In the genomic region with DNA sequence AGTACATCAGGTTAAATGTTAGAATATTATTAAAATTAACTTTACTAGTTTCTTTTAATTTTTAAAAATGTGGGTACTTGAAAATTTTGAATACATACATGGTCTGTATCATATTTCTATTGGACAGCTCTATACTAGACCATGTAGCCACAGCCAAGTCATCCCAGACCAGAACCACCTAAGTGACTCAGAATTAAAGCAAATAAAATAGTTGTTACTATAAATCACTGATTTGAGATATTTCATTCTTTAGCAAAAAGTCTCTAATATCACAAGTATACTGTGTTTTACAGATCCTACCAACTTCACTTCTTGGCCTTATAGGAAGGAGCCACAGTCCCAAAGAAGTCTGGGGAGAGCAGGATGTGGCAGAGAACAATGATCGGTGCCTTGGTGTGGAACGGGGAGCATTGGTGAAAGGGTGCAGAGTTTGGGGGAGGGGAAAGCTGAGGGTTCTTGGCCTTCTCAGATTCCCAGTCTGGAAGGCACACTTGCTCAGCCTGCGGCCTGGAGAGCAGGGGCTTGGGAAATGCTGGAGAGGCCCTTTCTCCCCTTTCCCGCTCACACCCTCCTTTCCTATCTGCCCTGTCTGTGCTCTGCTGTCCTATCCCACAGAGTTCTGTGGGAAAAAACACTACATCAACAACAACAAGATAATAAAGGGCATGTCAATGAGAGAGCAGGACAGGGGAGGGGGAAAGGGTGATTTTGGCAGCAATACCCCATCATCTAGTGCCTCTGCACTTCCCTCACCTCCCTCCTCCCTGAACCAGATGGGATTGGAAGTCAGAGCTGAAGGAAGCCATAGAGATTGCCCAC, we compare ENCODE assay signal across 24 cellular contexts.
"Had no signal": no experiment of that assay in that cellular context is flagged by ENCODE, and none has a peak within 500 bp of the region (broad histone marks: within the 10 kb centered on the region; RNA-seq: fewer than 3 reads in every experiment).

No MANE protein-coding gene starts in this region.

- H3K9me3 Mint-ChIP-seq: activated CD4-positive, alpha-beta T cell treated with anti-CD3 and anti-CD28 coated beads, Interleukin-2, amount 10 ng/mL, durations not matched to agents 24 days and 14 days; activated CD8-positive, alpha-beta T cell treated with anti-CD3 and anti-CD28 coated beads for 36 hours; activated naive CD8-positive, alpha-beta T cell treated with anti-CD3 and anti-CD28 coated beads, Interleukin-2, amount 10 ng/mL, durations not matched to agents 7 days and 5 days; activated T-cell treated with anti-CD3 and anti-CD28 coated beads, Interleukin-2, amount 50 U/mL, for 24 hours; activated T-helper 2 cell treated with anti-CD3 and anti-CD28 coated beads, Interferon-gamma antibody, Interleukin-2, Interleukin-4, amounts not matched to agents 10 μg/mL and 5 μg/mL and 100 μg/mL, durations not matched to agents 14 hours and 24 hours and 36 hours; immature natural killer cell; natural killer cell had no signal

- H3K4me3 ChIP-seq: gastrocnemius medialis, lung, tibial artery had no signal

- FAIRE-seq: colon, urothelium cell line had no signal

- DNase-seq: activated CD4-positive, alpha-beta T cell treated with anti-CD3 and anti-CD28 coated beads, Interleukin-2, amount 10 ng/mL, durations not matched to agents 24 days and 14 days; activated CD8-positive, alpha-beta T cell treated with anti-CD3 and anti-CD28 coated beads for 36 hours; activated naive CD4-positive, alpha-beta T cell treated with Interleukin-2 at 50 U/mL for 16 hours; activated naive CD8-positive, alpha-beta T cell treated with anti-CD3 and anti-CD28 coated beads, Interleukin-2, amount 10 ng/mL, durations not matched to agents 7 days and 5 days; activated T-cell treated with anti-CD3 and anti-CD28 coated beads, Interleukin-2, amount 50 U/mL, for 24 hours; amygdala; caudate nucleus; erythroblast; gastrocnemius medialis; immature natural killer cell; natural killer cell; posterior cingulate gyrus; stimulated activated CD4-positive, alpha-beta T cell treated with anti-CD3 and anti-CD28 coated beads, Interleukin-12 subunit alpha, Interleukin-12 subunit beta, amount 100 ng/mL, for 4 hours; stimulated activated CD4-positive, alpha-beta T cell treated with anti-CD3 and anti-CD28 coated beads, Interleukin-1b, Interleukin-23, amount 100 ng/mL, for 48 hours; stimulated activated naive CD8-positive, alpha-beta T cell treated with anti-CD3 and anti-CD28 coated beads, Interleukin-15, Interleukin-2, amounts not matched to agents 100 U/mL and 50 U/mL, for 24 hours; substantia nigra; T-helper 1 cell; T-helper 9 cell; tibial artery had no signal

- H3K4me1 ChIP-seq: gastrocnemius medialis had no signal

- H3K27ac Mint-ChIP-seq: activated CD4-positive, alpha-beta T cell treated with anti-CD3 and anti-CD28 coated beads, Interleukin-2, amount 10 ng/mL, durations not matched to agents 24 days and 14 days; activated CD8-positive, alpha-beta T cell treated with anti-CD3 and anti-CD28 coated beads for 36 hours; activated naive CD8-positive, alpha-beta T cell treated with anti-CD3 and anti-CD28 coated beads, Interleukin-2, amount 10 ng/mL, durations not matched to agents 7 days and 5 days; activated T-cell treated with anti-CD3 and anti-CD28 coated beads, Interleukin-2, amount 50 U/mL, for 24 hours; activated T-helper 2 cell treated with anti-CD3 and anti-CD28 coated beads, Interferon-gamma antibody, Interleukin-2, Interleukin-4, amounts not matched to agents 10 μg/mL and 5 μg/mL and 100 μg/mL, durations not matched to agents 14 hours and 24 hours and 36 hours; immature natural killer cell; natural killer cell had no signal

- H3K4me3 Mint-ChIP-seq: activated CD4-positive, alpha-beta T cell treated with anti-CD3 and anti-CD28 coated beads, Interleukin-2, amount 10 ng/mL, durations not matched to agents 24 days and 14 days; activated CD8-positive, alpha-beta T cell treated with anti-CD3 and anti-CD28 coated beads for 36 hours; activated naive CD8-positive, alpha-beta T cell treated with anti-CD3 and anti-CD28 coated beads, Interleukin-2, amount 10 ng/mL, durations not matched to agents 7 days and 5 days; activated T-cell treated with anti-CD3 and anti-CD28 coated beads, Interleukin-2, amount 50 U/mL, for 24 hours; immature natural killer cell; natural killer cell had no signal

- H3K4me1 Mint-ChIP-seq: activated CD4-positive, alpha-beta T cell treated with anti-CD3 and anti-CD28 coated beads, Interleukin-2, amount 10 ng/mL, durations not matched to agents 24 days and 14 days; activated naive CD8-positive, alpha-beta T cell treated with anti-CD3 and anti-CD28 coated beads, Interleukin-2, amount 10 ng/mL, durations not matched to agents 7 days and 5 days; immature natural killer cell; natural killer cell had no signal

- ATAC-seq: activated CD8-positive, alpha-beta T cell treated with anti-CD3 and anti-CD28 coated beads for 36 hours; gastrocnemius medialis; natural killer cell; stimulated activated naive CD8-positive, alpha-beta T cell treated with anti-CD3 and anti-CD28 coated beads, Interleukin-15, Interleukin-2, amounts not matched to agents 100 U/mL and 50 U/mL, for 24 hours had no signal

- H3K27me3 ChIP-seq: gastrocnemius medialis, neutrophil, tibial artery had no signal

- H3K36me3 Mint-ChIP-seq: activated naive CD8-positive, alpha-beta T cell treated with anti-CD3 and anti-CD28 coated beads, Interleukin-2, amount 10 ng/mL, durations not matched to agents 7 days and 5 days; immature natural killer cell; natural killer cell had no signal

- H3K36me3 ChIP-seq: gastrocnemius medialis, neutrophil, tibial artery had no signal

- H3K27ac ChIP-seq: gastrocnemius medialis, neutrophil, tibial artery had no signal

- H3K9me3 ChIP-seq: gastrocnemius medialis, neutrophil, tibial artery had no signal
